In the genomic region with DNA sequence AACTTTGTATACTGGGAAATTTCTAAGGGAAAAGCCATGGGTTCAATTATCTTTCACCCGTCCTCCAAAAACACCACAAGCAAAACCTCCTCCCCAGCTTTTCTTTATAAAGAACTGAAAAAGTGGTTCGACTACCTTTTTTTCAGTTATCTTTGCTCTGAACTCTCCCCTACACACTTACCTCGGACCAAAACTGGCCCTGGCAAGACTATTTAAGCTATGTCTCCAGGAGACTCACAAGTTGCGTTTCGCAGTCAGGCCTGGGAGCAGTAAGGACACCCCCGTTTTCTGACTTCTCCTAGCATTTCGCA, we compare ENCODE assay signal across 8 cellular contexts. TPM values are rescaled to one million over a fixed set of nuclear protein-coding genes. Genes with fewer than 3 reads are reported as not detected.
A peak's percentile ranks its signal among the peaks of the same experiment; 100 is the strongest.
DNase-seq lines count a peak whose midpoint lies in the region; ATAC-seq, FAIRE-seq and TF ChIP-seq lines count a peak whose summit lies in the region.

No MANE protein-coding gene starts in this region.

- WGBS in K562 (ENCODE audit: insufficient coverage, low coverage, missing lambda C conversion rate), result 0% methylated on average over 7 of the region's 7 CpGs

- no peak for FAIRE-seq in K562 (lab: Jason Lieb, UNC)

- peaks cover 47 to 70% (median 51%) of the 10 kb centered on the region in 4 donors for H3K4me1 Mint-ChIP-seq in CD4-positive, CD25-positive, alpha-beta regulatory T cell
- H3K4me1 Mint-ChIP-seq in mesothelial cell of epicardium, result peaks cover 38% of the 10 kb centered on the region

- H3K36me3 Mint-ChIP-seq in CD4-positive, CD25-positive, alpha-beta regulatory T cell, result peaks cover 4% of the 10 kb centered on the region
- no peaks in the 10 kb centered on the region for H3K36me3 Mint-ChIP-seq in mesothelial cell of epicardium

- H3K9me3 ChIP-seq in CD4-positive, CD25-positive, alpha-beta regulatory T cell (ENCODE audit: control insufficient read depth in 2 of 2, low read length in 2 of 2), result no peaks in the 10 kb centered on the region
- H3K9me3 ChIP-seq in K562 (replicated peaks; ENCODE audit: control insufficient read depth, insufficient read depth, low read depth, low read length), result no peaks in the 10 kb centered on the region

- peaks cover 42% of the 10 kb centered on the region for H3K4me1 ChIP-seq in CD4-positive, CD25-positive, alpha-beta regulatory T cell (ENCODE audit: control insufficient read depth, insufficient read depth, low read length, poor library complexity, severe bottlenecking)
- H3K4me1 ChIP-seq in K562 (replicated peaks in 1 of 2; ENCODE audit: control insufficient read depth in 2 of 2, insufficient read depth in 2 of 2, low read length in 2 of 2), result peaks cover 0 to 5% of the 10 kb centered on the region in 2 experiments; a peak in 2 of 5 replicates

- peak overlapping the region; percentile 89 for H3K27ac ChIP-seq in CD4-positive, CD25-positive, alpha-beta regulatory T cell (ENCODE audit: insufficient read depth, low read length, poor library complexity, severe bottlenecking)
- H3K27ac ChIP-seq in K562 (ENCODE audit: extremely low read depth, low read depth, low read length), result peak overlapping the region; percentile 95

- peak overlapping the region; percentile 99 for H3K4me2 ChIP-seq in K562 (ENCODE audit: insufficient read depth, low read length)

- H3K9me1 ChIP-seq in K562 (ENCODE audit: control insufficient read depth, insufficient read depth, low read length), result no peaks in the 10 kb centered on the region

- CTCF ChIA-PET in K562 (lab: Yijun Ruan, JAX; ENCODE audit: low intra/inter-chr PET ratio), result no interaction called here

- peak overlapping the region; percentile 99 to 100 (median 100) for H3K27ac Mint-ChIP-seq in CD4-positive, CD25-positive, alpha-beta regulatory T cell
- peak overlapping the region; percentile 97 for H3K27ac Mint-ChIP-seq in mesothelial cell of epicardium

- in situ Hi-C loops in K562 (cut with MboI), result no loop called here

- TF ChIP-seq CTCF in K562 (IDR thresholded peaks at IDR 0.05 in 2 of 3, conservative IDR thresholded peaks at IDR 0.05 in 1 of 3; ENCODE audit: insufficient read depth in 2 of 3, low read depth in 1 of 3, low read length in 3 of 3), result no peak
- TF ChIP-seq CTCF in mesothelial cell of epicardium (IDR thresholded peaks at IDR 0.05; ENCODE audit: unreplicated experiment), result no peak
- no peak for TF ChIP-seq CTCF in omental fat pad (IDR thresholded peaks at IDR 0.05)

- BruUV-seq in K562 (replicated peaks; lab: Mats Ljungman, UMichigan), result no TSS peak

- TF ChIP-seq POLR2A in K562 (conservative IDR thresholded peaks at IDR 0.05), result no peak

- H3K9me3 Mint-ChIP-seq in CD4-positive, CD25-positive, alpha-beta regulatory T cell, result no peaks in the 10 kb centered on the region
- H3K9me3 Mint-ChIP-seq in mesothelial cell of epicardium, result no peaks in the 10 kb centered on the region

- H3K4me3 ChIP-seq in CD4-positive, CD25-positive, alpha-beta regulatory T cell (ENCODE audit: low read depth, low read length), result peak overlapping the region; percentile 99
- peak overlapping the region; percentile 89 for H3K4me3 ChIP-seq in K562

- no peak for ATAC-seq in CD4-positive, CD25-positive, alpha-beta regulatory T cell (ENCODE audit: low read depth in 2 of 2)
- ATAC-seq in HG03108 (IDR thresholded peaks at IDR 0.05; ENCODE audit: unreplicated experiment), result peak; percentile 6
- peak; percentile 66 for ATAC-seq in K562
- ATAC-seq in HG03460 (IDR thresholded peaks at IDR 0.05; ENCODE audit: unreplicated experiment), result no peak
- ATAC-seq in omental fat pad (ENCODE audit: low FRiP score), result no peak

- TF ChIP-seq EP300 in K562 (IDR thresholded peaks at IDR 0.05; ENCODE audit: low read length), result no peak

- intact Hi-C loops in K562 (cut with micrococcal nuclease), result loop anchor here (1.0 kb wide), 2 partner anchors 16 to 37 kb away; a partner anchor contains a TSS

- peak overlapping the region; percentile 95 to 100 (median 100) for H3K4me3 Mint-ChIP-seq in CD4-positive, CD25-positive, alpha-beta regulatory T cell
- peak overlapping the region; percentile 96 for H3K4me3 Mint-ChIP-seq in mesothelial cell of epicardium

- H3K27me3 Mint-ChIP-seq in CD4-positive, CD25-positive, alpha-beta regulatory T cell, result no peaks in the 10 kb centered on the region
- no peaks in the 10 kb centered on the region for H3K27me3 Mint-ChIP-seq in mesothelial cell of epicardium (ENCODE audit: low read depth)

- H3K9ac ChIP-seq in K562 (ENCODE audit: insufficient read depth in 1 of 2, low read depth in 2 of 2, low read length in 2 of 2), result peak overlapping the region; percentile 97 to 99

- no peaks in the 10 kb centered on the region for H3K27me3 ChIP-seq in CD4-positive, CD25-positive, alpha-beta regulatory T cell (ENCODE audit: control insufficient read depth, insufficient read depth, low read length)
- no peaks in the 10 kb centered on the region for H3K27me3 ChIP-seq in K562 (ENCODE audit: control insufficient read depth in 2 of 2, insufficient read depth in 2 of 2, low read length in 2 of 2)

- POLR2A ChIA-PET in K562 (lab: Yijun Ruan, JAX), result interaction anchor here (0.6 to 2.7 kb wide), 4 partner anchors 14 to 823 kb away, joined by 3 to 32 read pairs (median 4); a partner anchor contains a TSS

- no peak for TF ChIP-seq RAD21 in K562 (CRISPR knock-in tag; conservative IDR thresholded peaks at IDR 0.05 in 1 of 2, IDR thresholded peaks at IDR 0.05 in 1 of 2)

- no peaks in the 10 kb centered on the region for H3K36me3 ChIP-seq in CD4-positive, CD25-positive, alpha-beta regulatory T cell (ENCODE audit: control insufficient read depth, insufficient read depth, low read length)
- peaks cover 18% of the 10 kb centered on the region for H3K36me3 ChIP-seq in K562 (ENCODE audit: control insufficient read depth, insufficient read depth, low read length)

- H2AFZ ChIP-seq in K562 (ENCODE audit: low read depth, low read length), result peak overlapping the region; percentile 81

- peaks cover 77% of the 10 kb centered on the region for H3K79me2 ChIP-seq in K562 (ENCODE audit: control insufficient read depth, insufficient read depth, low read length)

- DNase-seq in CD4-positive, CD25-positive, alpha-beta regulatory T cell, result no peak
- DNase-seq in K562 (ENCODE audit: extremely low read depth in 1 of 4, low spot score in 3 of 4), result no peak
- DNase-seq in mesothelial cell of epicardium (ENCODE audit: low spot score in 2 of 2, unreplicated experiment in 2 of 2), result no peak
- DNase-seq in iPS-NIHi11 (ENCODE audit: low spot score), result no peak
- DNase-seq in omental fat pad (ENCODE audit: low spot score), result no peak
- DNase-seq in DMS114 treated with DMSO at 0.1 percent for 48 hours (lab: John Stamatoyannopoulos, UW; ENCODE audit: unreplicated experiment), result no peak

- peaks cover 11% of the 10 kb centered on the region; the same call in 1 of the 2 replicates for H4K20me1 ChIP-seq in K562 (replicated peaks; ENCODE audit: control insufficient read depth, insufficient read depth, low read length)

TF ChIP-seq in K562, 482 proteins besides CTCF, POLR2A, EP300 and RAD21 (continues in another document):
- TF ChIP-seq ZNF586 (CRISPR knock-in tag; conservative IDR thresholded peaks at IDR 0.05), result no peak
- no peak for TF ChIP-seq MCM2 (IDR thresholded peaks at IDR 0.05; ENCODE audit: low read depth)
- no peak for TF ChIP-seq MTA1 (IDR thresholded peaks at IDR 0.05; ENCODE audit: borderline replicate concordance)

RNA-seq across cellular contexts. Expression of a gene that starts 0.6 kb away (rescaled TPM):
- 102 TPM for total RNA-seq in CD4-positive, CD25-positive, alpha-beta regulatory T cell
- 10 to 100 TPM; 38.1 to 48.7 (median 40.2) TPM for polyA plus RNA-seq in CD4-positive, CD25-positive, alpha-beta regulatory T cell
- total RNA-seq in K562 (2011; cell fraction: chromatin; rRNA removed; ENCODE audit: low replicate concordance), result 19.3 and 97.2 TPM in 2 replicates
- 7.0 and 15.3 TPM in 2 replicates for total RNA-seq in K562 (2011; cell fraction: nucleolus; rRNA removed)
- 27.7 and 45.0 TPM in 2 replicates for total RNA-seq in K562 (2011; cell fraction: nucleoplasm; rRNA removed)
- total RNA-seq in K562 (2014; rRNA removed), result 38.5 and 66.4 TPM in 2 replicates
- 154 and 187 TPM in 2 replicates for total RNA-seq in K562 (2014; rRNA removed; fragmentation: Illumina TruSeq; extraction: Trizol)
- 122 and 138 TPM in 2 replicates for total RNA-seq in K562 (2015; rRNA removed; fragmentation: Illumina TruSeq; extraction: Trizol)
- total RNA-seq in K562 (2021), result 106 and 107 TPM in 2 replicates
- 81.9 and 119 TPM in 2 replicates for polyA plus RNA-seq in K562 (2011; rRNA removed)
- 12.3 and 30.4 TPM in 2 replicates for polyA plus RNA-seq in K562 (2011; cell fraction: cytosol; rRNA removed)
- 10.5 and 23.8 TPM in 2 replicates for polyA plus RNA-seq in K562 (2011; cell fraction: nucleus; rRNA removed)
- 81.8 and 93.6 TPM in 2 replicates for polyA plus RNA-seq in K562 (2012)
- 120 and 151 TPM in 2 replicates for polyA plus RNA-seq in K562 (2014; fragmentation: Illumina TruSeq; extraction: Trizol)
- 100 to 1,000 TPM; 105 to 117 TPM for polyA plus RNA-seq in K562 (2014; fragmentation: Nextera tagmentation; extraction: Ambion mirVana)
- 111 and 113 TPM in 2 replicates for polyA plus RNA-seq in K562 (2014; rRNA removed)
- 156 and 194 TPM in 2 replicates for polyA minus RNA-seq in K562 (2011; rRNA and poly(A)+ RNA removed)
- 42.1 and 42.9 TPM in 2 replicates for polyA minus RNA-seq in K562 (2011; cell fraction: cytosol; rRNA and poly(A)+ RNA removed)
- 27.2 and 80.3 TPM in 2 replicates for polyA minus RNA-seq in K562 (2011; cell fraction: nucleus; rRNA and poly(A)+ RNA removed)
- total RNA-seq in mesothelial cell of epicardium, result 79.9 to 92.2 TPM (median 88.3 TPM) in 3 replicates
- total RNA-seq in omental fat pad, result 10 to 100 TPM; 58.8 to 70.5 (median 60.4) TPM

RNA-seq across cellular contexts. Expression of a gene that starts 15.3 kb away (rescaled TPM):
- 27.7 TPM for total RNA-seq in CD4-positive, CD25-positive, alpha-beta regulatory T cell
- polyA plus RNA-seq in CD4-positive, CD25-positive, alpha-beta regulatory T cell, result 10 to 100 TPM; 28.3 to 39.1 (median 31.2) TPM
- total RNA-seq in K562 (2011; cell fraction: chromatin; rRNA removed; ENCODE audit: low replicate concordance), result 83.9 and 85.0 TPM in 2 replicates
- 51.6 and 54.2 TPM in 2 replicates for total RNA-seq in K562 (2011; cell fraction: nucleolus; rRNA removed)
- 57.6 and 57.7 TPM in 2 replicates for total RNA-seq in K562 (2011; cell fraction: nucleoplasm; rRNA removed)
- total RNA-seq in K562 (2014; rRNA removed), result 42.4 and 54.4 TPM in 2 replicates
- total RNA-seq in K562 (2014; rRNA removed; fragmentation: Illumina TruSeq; extraction: Trizol), result 55.7 and 56.9 TPM in 2 replicates
- total RNA-seq in K562 (2015; rRNA removed; fragmentation: Illumina TruSeq; extraction: Trizol), result 48.1 and 50.7 TPM in 2 replicates
- total RNA-seq in K562 (2021), result 41.8 and 42.2 TPM in 2 replicates
- polyA plus RNA-seq in K562 (2011; rRNA removed), result 39.0 and 55.4 TPM in 2 replicates
- 26.2 and 28.2 TPM in 2 replicates for polyA plus RNA-seq in K562 (2011; cell fraction: cytosol; rRNA removed)
- polyA plus RNA-seq in K562 (2011; cell fraction: nucleus; rRNA removed), result 39.0 and 46.1 TPM in 2 replicates
- polyA plus RNA-seq in K562 (2012), result 37.0 and 37.3 TPM in 2 replicates
- polyA plus RNA-seq in K562 (2014; fragmentation: Illumina TruSeq; extraction: Trizol), result 31.1 and 36.2 TPM in 2 replicates
- 10 to 100 TPM; 81.6 to 82.0 TPM for polyA plus RNA-seq in K562 (2014; fragmentation: Nextera tagmentation; extraction: Ambion mirVana)
- 32.8 and 37.8 TPM in 2 replicates for polyA plus RNA-seq in K562 (2014; rRNA removed)
- polyA minus RNA-seq in K562 (2011; rRNA and poly(A)+ RNA removed), result 84.8 and 95.2 TPM in 2 replicates
- polyA minus RNA-seq in K562 (2011; cell fraction: cytosol; rRNA and poly(A)+ RNA removed), result 30.9 and 48.5 TPM in 2 replicates
- polyA minus RNA-seq in K562 (2011; cell fraction: nucleus; rRNA and poly(A)+ RNA removed), result 47.1 and 83.0 TPM in 2 replicates
- total RNA-seq in mesothelial cell of epicardium, result 22.1 to 26.1 TPM (median 25.4 TPM) in 3 replicates
- total RNA-seq in omental fat pad, result 10 to 100 TPM; 18.6 to 35.5 (median 32.5) TPM

Comparison
In these comparisons a context has a peak if more than half of its experiments do, and no peak if none do; other contexts are left out.
1. ATAC-seq: peak in HG03108 (single experiment) and K562 (single experiment); none in CD4-positive, CD25-positive, alpha-beta regulatory T cell (0 of 2), HG03460 (single experiment) and omental fat pad (single experiment).